Comparison of ENCODE assay signal across 1 cellular context in the genomic region with DNA sequence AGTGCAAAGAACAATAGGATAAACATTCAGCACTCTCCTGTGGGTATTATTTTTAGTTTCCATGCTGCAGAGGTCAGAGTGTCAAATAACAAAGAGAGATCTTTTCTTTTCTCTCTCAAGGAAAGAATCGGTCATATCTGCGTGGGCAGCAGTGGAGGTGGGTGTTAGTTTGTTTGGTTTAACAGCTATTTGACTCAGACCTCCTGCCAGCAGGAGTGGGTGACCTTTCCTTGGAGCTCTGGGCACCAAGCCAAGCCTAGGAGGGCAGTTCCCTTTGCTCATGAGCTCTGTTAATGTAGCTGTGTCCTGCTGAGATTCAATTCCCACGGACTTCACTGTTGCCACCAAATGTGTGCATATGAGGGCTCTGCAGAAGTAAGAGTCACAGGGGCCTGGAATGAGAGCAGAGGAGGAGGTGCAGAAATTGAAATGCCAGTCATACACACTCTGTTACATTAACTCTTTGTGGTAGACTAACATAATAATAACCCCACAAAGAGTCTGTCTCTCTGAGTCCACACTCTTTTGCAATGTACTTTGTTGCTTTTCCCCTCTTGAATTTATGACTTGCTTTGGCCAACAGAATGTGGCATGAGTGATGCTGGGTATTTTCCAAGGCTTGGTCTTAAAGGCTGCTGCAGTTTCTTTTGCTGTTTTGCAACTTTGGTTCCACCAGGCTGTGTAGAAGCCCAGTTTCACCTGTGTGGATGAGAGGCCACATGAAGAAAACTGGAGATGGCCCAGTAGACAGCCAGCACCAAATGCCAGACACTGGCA.
TF ChIP-seq lines count a peak whose summit lies in the region.

No MANE protein-coding gene starts in this region.

TF ChIP-seq in GM23338, 12 proteins besides CTCF, POLR2A, EP300 and RAD21 (continued from another document):
- TF ChIP-seq REST (IDR thresholded peaks at IDR 0.05; ENCODE audit: unreplicated experiment): no peak
- no peak for TF ChIP-seq ZNF331 (CRISPR knock-in tag; IDR thresholded peaks at IDR 0.05; ENCODE audit: low read depth)
- TF ChIP-seq EZH2 (IDR thresholded peaks at IDR 0.05; ENCODE audit: low read depth, unreplicated experiment): no peak
- TF ChIP-seq, protein P1, sequence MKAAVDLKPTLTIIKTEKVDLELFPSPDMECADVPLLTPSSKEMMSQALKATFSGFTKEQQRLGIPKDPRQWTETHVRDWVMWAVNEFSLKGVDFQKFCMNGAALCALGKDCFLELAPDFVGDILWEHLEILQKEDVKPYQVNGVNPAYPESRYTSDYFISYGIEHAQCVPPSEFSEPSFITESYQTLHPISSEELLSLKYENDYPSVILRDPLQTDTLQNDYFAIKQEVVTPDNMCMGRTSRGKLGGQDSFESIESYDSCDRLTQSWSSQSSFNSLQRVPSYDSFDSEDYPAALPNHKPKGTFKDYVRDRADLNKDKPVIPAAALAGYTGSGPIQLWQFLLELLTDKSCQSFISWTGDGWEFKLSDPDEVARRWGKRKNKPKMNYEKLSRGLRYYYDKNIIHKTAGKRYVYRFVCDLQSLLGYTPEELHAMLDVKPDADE (IDR thresholded peaks at IDR 0.05): no peak
- no peak for TF ChIP-seq NANOG (IDR thresholded peaks at IDR 0.05; ENCODE audit: borderline replicate concordance)
